9 cellular contexts compared by ENCODE assay signal in the genomic region with DNA sequence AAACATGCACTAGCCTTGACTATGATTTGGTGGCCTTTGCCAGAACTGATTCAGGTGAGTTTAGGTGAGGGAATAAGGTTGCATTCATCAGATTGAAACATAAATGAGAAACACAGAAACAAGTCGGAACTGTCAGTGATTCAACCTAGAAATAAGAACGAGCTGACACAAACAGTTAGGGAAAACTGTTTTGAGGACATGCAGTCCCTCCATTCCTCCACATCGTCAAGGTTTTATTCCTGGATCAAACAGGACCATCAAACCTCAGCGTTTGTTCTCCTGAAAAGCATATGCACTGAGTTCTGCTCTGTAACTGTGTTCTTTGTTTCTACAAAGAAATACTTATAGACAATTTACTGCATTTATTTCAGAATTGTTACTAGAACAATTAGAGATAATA. TPM values are rescaled to one million over a fixed set of nuclear protein-coding genes. Genes with fewer than 3 reads are reported as not detected.
DNase-seq lines count a peak whose midpoint lies in the region; ATAC-seq and TF ChIP-seq lines count a peak whose summit lies in the region.
"Had no signal": no experiment of that assay in that cellular context is flagged by ENCODE, and none has a peak within 500 bp of the region (broad histone marks: within the 10 kb centered on the region; RNA-seq: fewer than 3 reads in every experiment).

No MANE protein-coding gene starts in this region.

- no TSS peak for BruUV-seq in Panc1 (replicated peaks; lab: Mats Ljungman, UMichigan)

- POLR2A ChIA-PET in activated CD4-positive, alpha-beta memory T cell treated with anti-CD3 and anti-CD28 coated beads for 36 hours (lab: Charles Lee), result no interaction called here
- POLR2A ChIA-PET in activated CD4-positive, alpha-beta memory T cell treated with anti-CD3 and anti-CD28 coated beads, Interleukin-2, amount 10 ng/mL, durations not matched to agents 7 days and 5 days (lab: Charles Lee), result no interaction called here
- POLR2A ChIA-PET in Panc1 (lab: Charles Lee), result no interaction called here

- H3K27me3 Mint-ChIP-seq in activated CD4-positive, alpha-beta memory T cell treated with anti-CD3 and anti-CD28 coated beads for 36 hours, result peaks cover 1% of the 10 kb centered on the region
- H3K27me3 Mint-ChIP-seq in activated CD4-positive, alpha-beta memory T cell treated with anti-CD3 and anti-CD28 coated beads, Interleukin-2, amount 10 ng/mL, durations not matched to agents 7 days and 5 days, result no peaks in the 10 kb centered on the region

- H3K36me3 ChIP-seq in Panc1 (ENCODE audit: control insufficient read depth, insufficient read depth, low read length) (no peaks in the 10 kb centered on the region; the same call in 1 of the 2 replicates), skeletal muscle satellite cell (ENCODE audit: insufficient read depth, low read length) (no peaks in the 10 kb centered on the region)

- H3K4me1 ChIP-seq in Panc1 (ENCODE audit: control insufficient read depth, insufficient read depth, low read length) (peaks cover 3% of the 10 kb centered on the region; the same call in 1 of the 2 replicates), skeletal muscle satellite cell (ENCODE audit: control insufficient read depth, insufficient read depth, low read length) (peaks cover 20% of the 10 kb centered on the region)

- H3K27ac Mint-ChIP-seq in activated CD4-positive, alpha-beta memory T cell treated with anti-CD3 and anti-CD28 coated beads for 36 hours, result no peak overlapping the region
- no peak overlapping the region for H3K27ac Mint-ChIP-seq in activated CD4-positive, alpha-beta memory T cell treated with anti-CD3 and anti-CD28 coated beads, Interleukin-2, amount 10 ng/mL, durations not matched to agents 7 days and 5 days

- intact Hi-C loops in activated CD4-positive, alpha-beta memory T cell treated with anti-CD3 and anti-CD28 coated beads for 36 hours (cut with micrococcal nuclease), result loop anchor here (10.0 kb wide), 1 partner anchor 499 kb away; no protein-coding TSS in a partner anchor
- intact Hi-C loops in Panc1 (cut with micrococcal nuclease; ENCODE audit: unreplicated experiment), result no loop called here

- H3K36me3 Mint-ChIP-seq in activated CD4-positive, alpha-beta memory T cell treated with anti-CD3 and anti-CD28 coated beads for 36 hours, result peaks cover 22% of the 10 kb centered on the region
- H3K36me3 Mint-ChIP-seq in activated CD4-positive, alpha-beta memory T cell treated with anti-CD3 and anti-CD28 coated beads, Interleukin-2, amount 10 ng/mL, durations not matched to agents 7 days and 5 days (ENCODE audit: low read depth), result peaks cover 24% of the 10 kb centered on the region

- H3K4me2 ChIP-seq in skeletal muscle satellite cell (ENCODE audit: low read length), result peak overlapping the region; percentile 99

- ATAC-seq in Panc1, result no peak
- no peak for ATAC-seq in HG03135 (IDR thresholded peaks at IDR 0.05; ENCODE audit: unreplicated experiment)

- DNase-seq in activated CD4-positive, alpha-beta memory T cell treated with anti-CD3 and anti-CD28 coated beads for 36 hours, result no peak
- DNase-seq in activated CD4-positive, alpha-beta memory T cell treated with anti-CD3 and anti-CD28 coated beads, Interleukin-2, amount 10 ng/mL, durations not matched to agents 7 days and 5 days, result no peak
- no peak for DNase-seq in Panc1 (ENCODE audit: low read depth, low spot score)
- DNase-seq in fibroblast of pulmonary artery (ENCODE audit: low read depth), result no peak
- no peak for DNase-seq in NCI-H2196 (lab: John Stamatoyannopoulos, UW; ENCODE audit: unreplicated experiment)
- no peak for DNase-seq in NCI-H2171 treated with DMSO at 0.1 percent for 48 hours (lab: John Stamatoyannopoulos, UW)

- H3K9me3 ChIP-seq in Panc1 (ENCODE audit: control insufficient read depth, insufficient read depth, low read depth, low read length) (no peaks in the 10 kb centered on the region), skeletal muscle satellite cell (replicated peaks; ENCODE audit: low read length) (no peaks in the 10 kb centered on the region)

- no peaks in the 10 kb centered on the region for H3K27me3 ChIP-seq in Panc1 (ENCODE audit: control insufficient read depth, insufficient read depth, low read length)
- H3K27me3 ChIP-seq in skeletal muscle satellite cell (ENCODE audit: control insufficient read depth, insufficient read depth, low read length), result no peaks in the 10 kb centered on the region

- CTCF ChIA-PET in activated CD4-positive, alpha-beta memory T cell treated with anti-CD3 and anti-CD28 coated beads for 36 hours (lab: Charles Lee), result no interaction called here
- CTCF ChIA-PET in activated CD4-positive, alpha-beta memory T cell treated with anti-CD3 and anti-CD28 coated beads, Interleukin-2, amount 10 ng/mL, durations not matched to agents 7 days and 5 days (lab: Charles Lee), result no interaction called here
- CTCF ChIA-PET in Panc1 (lab: Charles Lee), result no interaction called here

- no peaks in the 10 kb centered on the region for H3K9me3 Mint-ChIP-seq in activated CD4-positive, alpha-beta memory T cell treated with anti-CD3 and anti-CD28 coated beads for 36 hours
- peaks cover 9% of the 10 kb centered on the region for H3K9me3 Mint-ChIP-seq in activated CD4-positive, alpha-beta memory T cell treated with anti-CD3 and anti-CD28 coated beads, Interleukin-2, amount 10 ng/mL, durations not matched to agents 7 days and 5 days

- peak overlapping the region; percentile 12 for H3K4me3 Mint-ChIP-seq in activated CD4-positive, alpha-beta memory T cell treated with anti-CD3 and anti-CD28 coated beads for 36 hours
- H3K4me3 Mint-ChIP-seq in activated CD4-positive, alpha-beta memory T cell treated with anti-CD3 and anti-CD28 coated beads, Interleukin-2, amount 10 ng/mL, durations not matched to agents 7 days and 5 days, result no peak overlapping the region

- no peak overlapping the region; the same call in 1 of the 2 replicates for H3K27ac ChIP-seq in Panc1 (ENCODE audit: low read length)

- in situ Hi-C loops in Panc1 (cut with HindIII; ENCODE audit: low pct_unique_long_range_greater_than_20kb, low sequenced_read_pairs), result no loop called here

- peak overlapping the region; percentile 22 for H3K9ac ChIP-seq in skeletal muscle satellite cell (ENCODE audit: low read depth, low read length)

- no peak for TF ChIP-seq CTCF in Panc1 (IDR thresholded peaks at IDR 0.05)
- TF ChIP-seq CTCF in fibroblast of pulmonary artery (IDR thresholded peaks at IDR 0.05; ENCODE audit: low read length, missing control alignments), result no peak

- H3K4me3 ChIP-seq in Panc1 (ENCODE audit: low read depth in 2 of 2, low read length in 2 of 2) (peak overlapping the region; percentile 24 to 80; a peak in 2 of 4 replicates), fibroblast of pulmonary artery (replicated peaks; ENCODE audit: low read depth, low read length) (peak overlapping the region; percentile 85), skeletal muscle satellite cell (ENCODE audit: low read length) (peak overlapping the region; percentile 53)
- H3K4me3 ChIP-seq: lung had no signal

- H3K4me1 Mint-ChIP-seq in activated CD4-positive, alpha-beta memory T cell treated with anti-CD3 and anti-CD28 coated beads for 36 hours (ENCODE audit: low read depth), result peaks cover 37% of the 10 kb centered on the region
- H3K4me1 Mint-ChIP-seq in activated CD4-positive, alpha-beta memory T cell treated with anti-CD3 and anti-CD28 coated beads, Interleukin-2, amount 10 ng/mL, durations not matched to agents 7 days and 5 days, result peaks cover 29% of the 10 kb centered on the region

RNA-seq across cellular contexts. Expression of gene ZNF248, which starts 1.7 kb away (rescaled TPM):
- 1 to 10 TPM; 6.1 to 7.4 TPM for total RNA-seq in activated CD4-positive, alpha-beta memory T cell treated with anti-CD3 and anti-CD28 coated beads for 36 hours
- 1 to 10 TPM; 8.1 to 9.1 TPM for total RNA-seq in activated CD4-positive, alpha-beta memory T cell treated with anti-CD3 and anti-CD28 coated beads, Interleukin-2, amount 10 ng/mL, durations not matched to agents 7 days and 5 days
- total RNA-seq in Panc1 (2021; ENCODE audit: unreplicated experiment), result 8.1 TPM
- 4.2 TPM for polyA plus RNA-seq in Panc1 (2012; ENCODE audit: insufficient read length)
- total RNA-seq in skeletal muscle satellite cell (2012; rRNA removed), result 4.1 and 7.6 TPM in 2 replicates
